Comparison of ENCODE assay signal across 15 cellular contexts in the genomic region with DNA sequence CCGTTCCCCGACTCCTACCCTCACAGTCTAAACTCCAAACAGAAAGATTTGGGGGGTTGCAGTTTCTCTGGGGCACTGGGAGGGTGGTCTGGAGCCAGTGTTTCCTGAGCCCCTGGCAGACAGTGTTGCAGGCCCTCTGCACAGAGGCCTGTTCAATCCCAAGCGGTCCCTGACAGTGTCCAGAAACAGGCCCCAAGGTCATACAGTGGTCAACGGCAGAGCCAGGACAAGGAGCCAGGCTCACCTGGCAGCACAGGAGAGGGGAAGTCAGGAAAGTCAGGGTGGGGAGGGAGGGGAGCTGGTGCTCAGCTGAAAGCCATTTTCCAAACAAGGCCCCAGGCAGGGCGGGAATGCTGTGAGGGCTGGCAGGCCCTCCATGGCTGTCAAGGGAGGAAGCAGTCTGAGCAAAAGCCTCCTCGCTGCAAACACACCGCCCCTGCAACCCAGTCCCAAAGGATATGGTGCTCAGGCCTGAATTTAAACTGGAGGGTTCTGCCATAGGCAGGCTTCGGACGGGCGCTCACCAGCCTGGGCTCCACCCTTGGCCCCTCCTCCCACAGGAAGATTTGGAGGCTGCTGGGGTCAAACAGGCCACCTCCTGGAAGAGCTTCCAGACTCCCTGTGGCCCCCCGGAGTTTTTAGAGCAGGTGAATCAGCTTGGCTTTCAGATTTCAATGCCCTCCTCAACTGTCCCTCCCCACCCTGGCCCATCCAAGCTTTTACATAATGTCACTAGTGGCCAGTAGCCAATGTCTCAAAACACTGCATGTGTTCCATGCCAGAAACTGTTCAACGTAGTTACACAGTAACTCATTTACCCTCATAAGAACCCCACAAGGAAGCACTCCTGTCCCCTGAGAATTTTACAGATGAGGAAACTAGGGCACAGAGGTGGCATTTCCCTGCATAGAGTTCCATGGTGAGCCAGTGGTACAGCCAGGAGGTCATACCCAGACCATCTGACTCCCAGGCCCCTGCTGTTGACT. TPM values are rescaled to one million over a fixed set of nuclear protein-coding genes. Genes with fewer than 3 reads are reported as not detected.
DNase-seq lines count a peak whose midpoint lies in the region; TF ChIP-seq lines count a peak whose summit lies in the region.
"Had no signal": no experiment of that assay in that cellular context is flagged by ENCODE, and none has a peak within 500 bp of the region (broad histone marks: within the 10 kb centered on the region; RNA-seq: fewer than 3 reads in every experiment).

No MANE protein-coding gene starts in this region.

- H3K4me1 ChIP-seq in hepatocyte (ENCODE audit: insufficient read depth) (peaks cover 20% of the 10 kb centered on the region), rectal smooth muscle tissue (ENCODE audit: control insufficient read depth, insufficient read depth, low read length) (peaks cover 20% of the 10 kb centered on the region)

- TF ChIP-seq CTCF in WERI-Rb-1 (IDR thresholded peaks at IDR 0.05; ENCODE audit: low read depth, low read length) (no peak), hepatocyte (IDR thresholded peaks at IDR 0.05; ENCODE audit: poor library complexity) (no peak)

- H3K9me3 ChIP-seq in WERI-Rb-1 (ENCODE audit: severe bottlenecking) (no peaks in the 10 kb centered on the region), hepatocyte (ENCODE audit: low read depth) (no peaks in the 10 kb centered on the region)
- H3K9me3 ChIP-seq: tibial artery had no signal

- H3K36me3 ChIP-seq in WERI-Rb-1: peaks cover 9% of the 10 kb centered on the region; the same call in 1 of the 2 replicates
- no peaks in the 10 kb centered on the region for H3K36me3 ChIP-seq in hepatocyte (replicated peaks; ENCODE audit: insufficient read depth, low read depth)
- H3K36me3 ChIP-seq in rectal smooth muscle tissue (ENCODE audit: control insufficient read depth, insufficient read depth, low read length): peaks cover 9% of the 10 kb centered on the region

- H3K27me3 ChIP-seq in WERI-Rb-1 (ENCODE audit: insufficient read depth, low read depth, severe bottlenecking): no peaks in the 10 kb centered on the region
- no peaks in the 10 kb centered on the region for H3K27me3 ChIP-seq in hepatocyte
- no peaks in the 10 kb centered on the region for H3K27me3 ChIP-seq in rectal smooth muscle tissue (ENCODE audit: control insufficient read depth, insufficient read depth, low read length)
- H3K27me3 ChIP-seq: tibial artery had no signal

- H3K27ac ChIP-seq in WERI-Rb-1 (peak overlapping the region; percentile 64), hepatocyte (peak overlapping the region; percentile 85), rectal smooth muscle tissue (ENCODE audit: low read depth, low read length) (peak overlapping the region; percentile 75)

- no peak overlapping the region for H3K9ac ChIP-seq in rectal smooth muscle tissue (ENCODE audit: low read length)

- H2AFZ ChIP-seq in hepatocyte: no peak overlapping the region

- H3K9me2 ChIP-seq in hepatocyte (replicated peaks; ENCODE audit: insufficient read depth): no peaks in the 10 kb centered on the region

- no peak overlapping the region for H3K4me2 ChIP-seq in hepatocyte

- H3K4me3 ChIP-seq in WERI-Rb-1 (ENCODE audit: low read depth, low read length) (no peak overlapping the region), hepatocyte (no peak overlapping the region), rectal smooth muscle tissue (ENCODE audit: low read length) (no peak overlapping the region)
- H3K4me3 ChIP-seq: tibial artery had no signal

- WGBS in hepatocyte (ENCODE audit: low lambda C conversion rate, missing lambda C conversion rate): 80% methylated on average over 12 of the region's 12 CpGs

- DNase-seq in COLO668 (lab: John Stamatoyannopoulos, UW; ENCODE audit: unreplicated experiment): peak; percentile 17
- DNase-seq in WERI-Rb-1: no peak
- no peak for DNase-seq in hepatocyte (ENCODE audit: low spot score)
- DNase-seq in activated CD4-positive, alpha-beta T cell treated with anti-CD3 and anti-CD28 coated beads, Interleukin-2, amount 50 U/mL, for 1 hour: no peak
- DNase-seq in globus pallidus (ENCODE audit: low spot score): no peak
- DNase-seq in central memory CD4-positive, alpha-beta T cell: no peak
- no peak for DNase-seq in H4 (ENCODE audit: low spot score)
- DNase-seq: activated CD4-positive, alpha-beta T cell treated with anti-CD3 and anti-CD28 coated beads for 4 hours; AML-193; glutamatergic neuron; kidney glomerular epithelial cell; OCI-M1; tibial artery had no signal

- peaks cover 29% of the 10 kb centered on the region for H3K79me2 ChIP-seq in hepatocyte

- no peaks in the 10 kb centered on the region for H4K20me1 ChIP-seq in hepatocyte (ENCODE audit: insufficient read depth, poor library complexity, severe bottlenecking)

RNA-seq across cellular contexts. Expression of a gene that starts 41.5 kb away (rescaled TPM):
- 48.2 and 61.3 TPM in 2 replicates for total RNA-seq in hepatocyte
- polyA plus RNA-seq in hepatocyte: 40.5 and 86.5 TPM in 2 replicates
- not detected in 2 replicates for total RNA-seq in H4 (2014; rRNA removed; shearing (Covaris generic))
- total RNA-seq: T-helper 1 cell treated with Interleukin-12 subunit alpha and Interleukin-12 subunit beta and Interleukin-4 antibody, amounts not matched to agents 30 ng/mL and 1 ng/mL, for 36 hours had no signal

Comparison
In these comparisons a context has a peak if more than half of its experiments do, and no peak if none do; other contexts are left out.
1. RNA of a gene that starts 41.5 kb away (total RNA-seq): 48.2 to 61.3 TPM in hepatocyte; not detected in H4; every median in the first group is over 10 times any median in the second.
2. Peak in every context shown above with its lines, with median percentiles within 50 percentile points of each other: H3K27ac ChIP-seq.